ENCODE assay signal across 11 cellular contexts in the genomic region with DNA sequence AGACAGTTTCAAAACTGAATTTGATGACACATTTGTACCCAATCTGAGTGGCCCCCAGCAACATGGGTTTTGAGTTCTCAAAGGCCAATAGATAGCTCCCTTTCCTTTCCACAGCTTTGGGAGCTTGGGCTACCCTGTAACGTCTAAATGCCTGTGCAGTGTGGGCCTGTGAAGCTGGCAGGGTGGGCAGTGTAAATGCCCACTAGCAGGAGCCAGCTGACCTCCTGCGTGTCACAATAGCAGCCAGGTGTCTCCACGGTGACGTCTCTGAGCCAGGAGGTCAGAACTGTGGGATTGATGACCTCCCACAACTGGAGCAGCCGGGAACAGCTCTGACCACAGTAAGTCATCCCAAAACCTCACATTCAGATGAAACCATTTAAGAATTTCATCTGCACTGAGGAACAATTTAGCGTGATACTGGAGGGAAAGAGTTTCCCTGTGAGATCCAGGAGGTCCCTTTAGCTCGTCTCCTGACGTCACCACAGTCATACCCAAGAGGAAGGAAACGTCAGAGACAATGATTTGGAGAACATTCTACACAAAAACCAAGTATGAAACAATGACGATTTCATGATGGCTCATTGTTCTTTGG. TPM values are rescaled to one million over a fixed set of nuclear protein-coding genes. Genes with fewer than 3 reads are reported as not detected.
A peak's percentile ranks its signal among the peaks of the same experiment; 100 is the strongest.
DNase-seq lines count a peak whose midpoint lies in the region; ATAC-seq, FAIRE-seq and TF ChIP-seq lines count a peak whose summit lies in the region.
"Had no signal": no experiment of that assay in that cellular context is flagged by ENCODE, and none has a peak within 500 bp of the region (broad histone marks: within the 10 kb centered on the region; RNA-seq: fewer than 3 reads in every experiment).

IPO5 (plus strand) TSS at position 300 of the 595 bp plus-strand sequence. CDS start 23,022 bp downstream, outside the sequence.

- no peak for TF ChIP-seq CTCF in lower leg skin (IDR thresholded peaks at IDR 0.05)
- no peak for TF ChIP-seq CTCF in tibial nerve (IDR thresholded peaks at IDR 0.05)

- no peaks in the 10 kb centered on the region for H3K4me1 ChIP-seq in tibial nerve

- no peak for TF ChIP-seq EP300 in tibial nerve (IDR thresholded peaks at IDR 0.05)

- no peaks in the 10 kb centered on the region for H3K36me3 ChIP-seq in tibial nerve

- FAIRE-seq in GM19239 (lab: Jason Lieb, UNC): no peak

- no peaks in the 10 kb centered on the region for H3K27me3 ChIP-seq in tibial nerve

- TF ChIP-seq POLR2A in lower leg skin (IDR thresholded peaks at IDR 0.05) (no peak), tibial nerve (IDR thresholded peaks at IDR 0.05) (no peak)

- DNase-seq in T-helper 1 cell (no peak), cerebellum (ENCODE audit: low spot score) (no peak), lower leg skin (ENCODE audit: low spot score in 2 of 2) (peak in 1 of 2 donors; percentile 42), tibial nerve (ENCODE audit: low spot score in 2 of 2) (no peak), ACHN (no peak), GM19239 (ENCODE audit: insufficient read length, low spot score) (no peak)
- DNase-seq: 8988T; NCI-H1436; stimulated activated naive CD4-positive, alpha-beta T cell treated with Interleukin-2 at 50 U/mL for 16 hours had no signal

- in situ Hi-C loops in ACHN (cut with HindIII; ENCODE audit: low pct_ligation_motif_present, low pct_unique_long_range_greater_than_20kb, low sequenced_read_pairs): no loop called here

- intact Hi-C loops in T-helper 1 cell treated with Interleukin-12 subunit alpha and Interleukin-12 subunit beta and Interleukin-4 antibody, amounts not matched to agents 30 ng/mL and 1 ng/mL, for 36 hours (cut with micrococcal nuclease): no loop called here
- intact Hi-C loops in lower leg skin (cut with DNase I; ENCODE audit: low total_unique reads): no loop called here

- no peaks in the 10 kb centered on the region for H3K9me3 ChIP-seq in tibial nerve

- no peak within 1 kb of the TSS for H3K27ac ChIP-seq in tibial nerve

- no peak for ATAC-seq in GM18519 (IDR thresholded peaks at IDR 0.05; ENCODE audit: low FRiP score, unreplicated experiment)

- H3K4me3 ChIP-seq in lower leg skin (ENCODE audit: low read depth, poor library complexity, severe bottlenecking) (no peak within 1 kb of the TSS), tibial nerve (no peak within 1 kb of the TSS)

- 76 to 84% methylated on average over 10 of the region's 10 CpGs for WGBS in lower leg skin, 2 donors
- WGBS in tibial nerve, 2 donors: 66 to 72% methylated on average over 10 of the region's 10 CpGs

RNA-seq across cellular contexts. Expression of gene IPO5, which starts in this region (rescaled TPM):
- 119 and 121 TPM in 2 replicates for total RNA-seq in T-helper 1 cell treated with Interleukin-12 subunit alpha and Interleukin-12 subunit beta and Interleukin-4 antibody, amounts not matched to agents 30 ng/mL and 1 ng/mL, for 36 hours
- total RNA-seq in cerebellum (157 TPM), lower leg skin (10 to 100 TPM; 52.5 to 89.5 (median 75.0) TPM), tibial nerve (100 to 1,000 TPM; 117 to 135 (median 120) TPM)
